ENCODE assay signal across 22 cellular contexts in the genomic region with DNA sequence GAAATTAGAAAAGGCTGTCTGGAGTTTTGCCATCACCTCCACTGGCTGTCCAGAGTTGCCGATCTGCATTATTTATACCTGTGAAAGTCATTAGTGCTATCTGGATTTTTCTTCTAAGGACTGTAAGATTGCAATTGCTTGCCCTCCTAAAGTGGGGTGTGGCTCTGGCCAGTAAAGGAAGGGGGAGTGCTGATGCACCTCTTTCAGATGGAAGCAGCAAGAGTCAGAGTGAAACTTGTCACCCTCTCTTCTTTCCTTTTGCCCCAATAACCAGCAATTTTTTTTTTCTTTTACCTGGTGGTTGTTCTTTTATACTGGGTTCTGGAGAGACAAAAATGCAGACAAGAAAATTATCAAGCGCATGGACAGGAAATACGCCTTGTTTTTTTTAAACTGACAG.
"Had no signal": no experiment of that assay in that cellular context is flagged by ENCODE, and none has a peak within 500 bp of the region (broad histone marks: within the 10 kb centered on the region; RNA-seq: fewer than 3 reads in every experiment).

No MANE protein-coding gene starts in this region.

- DNase-seq: activated CD4-positive, alpha-beta memory T cell treated with anti-CD3 and anti-CD28 coated beads for 36 hours; activated CD4-positive, alpha-beta T cell treated with anti-CD3 and anti-CD28 coated beads for 36 hours; activated CD4-positive, alpha-beta T cell treated with anti-CD3 and anti-CD28 coated beads, Interleukin-2, amount 10 ng/mL, durations not matched to agents 24 days and 14 days; activated CD4-positive, CD25-positive, alpha-beta regulatory T cell; activated CD4-positive, CD25-positive, alpha-beta regulatory T cell treated with anti-CD3 and anti-CD28 coated beads, Interleukin-2, amount 50 U/mL, for 72 hours; activated CD8-positive, alpha-beta memory T cell treated with anti-CD3 and anti-CD28 coated beads, Interleukin-2, amount 10 ng/mL, durations not matched to agents 7 days and 5 days; activated CD8-positive, alpha-beta memory T cell treated with anti-CD3 and anti-CD28 coated beads, Interleukin-2, amount 50 U/mL, for 4 hours; activated CD8-positive, alpha-beta T cell treated with anti-CD3 and anti-CD28 coated beads, Interleukin-2, amount 10 ng/mL, durations not matched to agents 7 days and 5 days; activated gamma-delta T cell; activated naive CD4-positive, alpha-beta T cell; activated naive CD4-positive, alpha-beta T cell treated with anti-CD3 and anti-CD28 coated beads, Interleukin-2, amount 10 ng/mL, durations not matched to agents 7 days and 5 days; activated naive CD8-positive, alpha-beta T cell treated with anti-CD3 and anti-CD28 coated beads, Interleukin-2, amount 10 ng/mL, durations not matched to agents 7 days and 5 days; activated T-cell treated with anti-CD3 and anti-CD28 coated beads, Interleukin-2, amount 50 U/mL, for 1 hour; activated T-cell treated with anti-CD3 and anti-CD28 coated beads, Interleukin-2, amount 50 U/mL, for 48 hours; brain microvascular endothelial cell; cortex of kidney; effector CD8-positive, alpha-beta T cell; foreskin fibroblast; T-helper 2 cell had no signal

- H3K9me3 ChIP-seq: ascending aorta had no signal

- H3K4me1 ChIP-seq: ascending aorta had no signal

- H3K27me3 ChIP-seq: ascending aorta, brain microvascular endothelial cell had no signal

- H3K36me3 ChIP-seq: ascending aorta, brain microvascular endothelial cell had no signal

- H3K4me3 ChIP-seq: ascending aorta had no signal

- H3K27ac ChIP-seq: ascending aorta, brain microvascular endothelial cell had no signal

- ATAC-seq: activated CD4-positive, alpha-beta T cell treated with anti-CD3 and anti-CD28 coated beads for 36 hours; activated CD8-positive, alpha-beta memory T cell treated with anti-CD3 and anti-CD28 coated beads, Interleukin-2, amount 10 ng/mL, durations not matched to agents 7 days and 5 days; activated CD8-positive, alpha-beta T cell treated with anti-CD3 and anti-CD28 coated beads, Interleukin-2, amount 10 ng/mL, durations not matched to agents 7 days and 5 days; activated naive CD4-positive, alpha-beta T cell treated with anti-CD3 and anti-CD28 coated beads, Interleukin-2, amount 50 U/mL, for 72 hours; esophagus mucosa had no signal
